In the genomic region with DNA sequence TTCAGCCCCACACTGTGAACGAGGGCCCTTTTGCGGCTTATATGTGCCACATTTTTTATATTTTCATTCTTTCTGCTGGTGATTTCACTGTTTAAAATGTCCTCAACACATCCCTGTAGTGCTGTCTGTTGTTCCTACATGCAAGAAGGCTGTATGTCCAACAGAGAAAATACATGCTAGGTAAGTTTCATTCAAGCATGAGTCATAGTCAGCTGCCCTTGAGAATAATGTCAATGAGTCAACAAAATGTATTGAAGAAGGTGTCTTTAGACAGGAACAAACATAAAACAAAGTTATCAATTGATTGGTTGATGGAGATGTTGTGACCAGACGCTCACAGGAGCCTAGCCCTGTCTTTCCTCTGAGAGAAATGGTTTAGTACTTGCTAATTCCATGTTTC, we compare ENCODE assay signal across 1 cellular context.
TF ChIP-seq lines count a peak whose summit lies in the region.

No MANE protein-coding gene starts in this region.

TF ChIP-seq in endothelial cell of umbilical vein, 7 proteins besides CTCF, POLR2A, EP300 and RAD21:
- TF ChIP-seq JUN (IDR thresholded peaks at IDR 0.05; ENCODE audit: borderline replicate concordance, insufficient read depth, insufficient read length, low read depth) (no peak), FOS (IDR thresholded peaks at IDR 0.05; ENCODE audit: borderline replicate concordance, insufficient read depth, low read length) (peak; percentile 38)
